In genomic region chr6:136788069-136788902, GRCh38 we compare ENCODE assay signal across 1 cellular context.
A peak's percentile ranks its signal among the peaks of the same experiment; 100 is the strongest.
TF ChIP-seq lines count a peak whose summit lies in the region.

No MANE protein-coding gene starts in this region.

TF ChIP-seq in GM12878, 131 proteins besides CTCF, POLR2A, EP300 and RAD21 (continued from another document and continues in another):
- TF ChIP-seq ZNF687 (IDR thresholded peaks at IDR 0.05) (peak; percentile 29), CHD2 (IDR thresholded peaks at IDR 0.05; ENCODE audit: borderline replicate concordance, low read depth, low read length) (no peak), HDAC2 (IDR thresholded peaks at IDR 0.05) (no peak), KDM1A (IDR thresholded peaks at IDR 0.05; ENCODE audit: borderline replicate concordance) (no peak), BCLAF1 (IDR thresholded peaks at IDR 0.05) (no peak), TBL1XR1 (IDR thresholded peaks at IDR 0.05; ENCODE audit: low read depth, low read length) (no peak), RAD51 (IDR thresholded peaks at IDR 0.05) (peak; percentile 19; the same call in 1 of the 2 replicates), MYC (IDR thresholded peaks at IDR 0.05; ENCODE audit: insufficient read depth, insufficient read length, insufficient replicate concordance, low read length, severe bottlenecking) (no peak), CHD1 (IDR thresholded peaks at IDR 0.05; ENCODE audit: low read depth, low read length) (no peak), SKIL (IDR thresholded peaks at IDR 0.05; ENCODE audit: low read depth, poor library complexity, severe bottlenecking) (peak; percentile 77), ZNF384 (IDR thresholded peaks at IDR 0.05; ENCODE audit: borderline replicate concordance, low read depth, low read length) (peak; percentile 32; the same call in 1 of the 2 replicates), USF1 (IDR thresholded peaks at IDR 0.05; ENCODE audit: borderline replicate concordance, extremely low read length, insufficient read depth, low read depth, low read length) (no peak), POU2F2 (IDR thresholded peaks at IDR 0.05; ENCODE audit: borderline replicate concordance, low read depth, low read length) (peak; percentile 68; the same call in 1 of the 3 replicates), PML (IDR thresholded peaks at IDR 0.05; ENCODE audit: low read length) (no peak), SUPT20H (IDR thresholded peaks at IDR 0.05; ENCODE audit: borderline replicate concordance, control insufficient read depth, low read depth, low read length) (no peak), MYB (IDR thresholded peaks at IDR 0.05; ENCODE audit: borderline replicate concordance, low read depth, low read length) (no peak), KAT2A (conservative IDR thresholded peaks at IDR 0.05; ENCODE audit: control insufficient read depth, low read depth, low read length) (no peak), SREBF2 (IDR thresholded peaks at IDR 0.05; ENCODE audit: low read length) (no peak), NR2C2 (IDR thresholded peaks at IDR 0.05; ENCODE audit: borderline replicate concordance, control insufficient read depth, insufficient read length, low read depth) (no peak), HDAC6 (IDR thresholded peaks at IDR 0.05; ENCODE audit: unreplicated experiment) (no peak), YBX1 (IDR thresholded peaks at IDR 0.05) (no peak), IRF3 (IDR thresholded peaks at IDR 0.05) (no peak), CBFB (IDR thresholded peaks at IDR 0.05; ENCODE audit: low read depth) (no peak), CREM (IDR thresholded peaks at IDR 0.05; ENCODE audit: low read depth) (no peak), GABPA (IDR thresholded peaks at IDR 0.05; ENCODE audit: low read depth) (no peak), ETV6 (conservative IDR thresholded peaks at IDR 0.05 in 1 of 2, IDR thresholded peaks at IDR 0.05 in 1 of 2; ENCODE audit: borderline replicate concordance in 1 of 2, low read depth in 1 of 2) (no peak), TARDBP (IDR thresholded peaks at IDR 0.05; ENCODE audit: borderline replicate concordance) (no peak), BCL11A (IDR thresholded peaks at IDR 0.05; ENCODE audit: low read depth, low read length) (no peak), SIN3A (IDR thresholded peaks at IDR 0.05; ENCODE audit: low read depth, low read length) (no peak), IRF4 (IDR thresholded peaks at IDR 0.05; ENCODE audit: low read depth, low read length) (no peak), ATF7 (IDR thresholded peaks at IDR 0.05; ENCODE audit: low read depth) (peak; percentile 93), RCOR1 (conservative IDR thresholded peaks at IDR 0.05; ENCODE audit: low read depth, low read length) (no peak), CBX5 (IDR thresholded peaks at IDR 0.05; ENCODE audit: low read depth) (no peak), PAX8 (IDR thresholded peaks at IDR 0.05) (no peak), ZNF207 (IDR thresholded peaks at IDR 0.05; ENCODE audit: borderline replicate concordance) (no peak), RBBP5 (conservative IDR thresholded peaks at IDR 0.05) (no peak), ZBTB33 (IDR thresholded peaks at IDR 0.05) (no peak), RELA (IDR thresholded peaks at IDR 0.05; ENCODE audit: borderline replicate concordance, partially characterized antibody) (no peak), POLR2AphosphoS5 (IDR thresholded peaks at IDR 0.05; ENCODE audit: low read length) (no peak; the same call in 1 of the 2 replicates), HCFC1 (IDR thresholded peaks at IDR 0.05; ENCODE audit: low read length) (no peak), MAX (IDR thresholded peaks at IDR 0.05; ENCODE audit: low read depth, low read length) (no peak), EED (IDR thresholded peaks at IDR 0.05; ENCODE audit: low read depth) (no peak), NR2F1 (conservative IDR thresholded peaks at IDR 0.05) (no peak), NRF1 (conservative IDR thresholded peaks at IDR 0.05; ENCODE audit: low read depth, low read length) (no peak), E2F4 (IDR thresholded peaks at IDR 0.05; ENCODE audit: low read depth, low read length) (no peak), BMI1 (IDR thresholded peaks at IDR 0.05; ENCODE audit: borderline replicate concordance) (peak; percentile 25; the same call in 1 of the 2 replicates), PBX3 (IDR thresholded peaks at IDR 0.05; ENCODE audit: insufficient replicate concordance, low read depth, low read length) (no peak), CHD4 (IDR thresholded peaks at IDR 0.05) (no peak), DPF2 (IDR thresholded peaks at IDR 0.05) (peak; percentile 30; the same call in 1 of the 2 replicates), WRNIP1 (IDR thresholded peaks at IDR 0.05; ENCODE audit: borderline replicate concordance, low read depth, low read length) (no peak), ESRRA (IDR thresholded peaks at IDR 0.05; ENCODE audit: low read length) (no peak), SUZ12 (IDR thresholded peaks at IDR 0.05; ENCODE audit: unreplicated experiment) (no peak), RUNX3 (IDR thresholded peaks at IDR 0.05; ENCODE audit: low read length) (peak; percentile 71), NFXL1 (IDR thresholded peaks at IDR 0.05; ENCODE audit: borderline replicate concordance) (no peak), SMARCA5 (IDR thresholded peaks at IDR 0.05) (peak; percentile 84; the same call in 1 of the 2 replicates)
